Comparison of ENCODE assay signal across 22 cellular contexts in genomic region chr6:101116337-101116736, GRCh38.
"Had no signal": no experiment of that assay in that cellular context is flagged by ENCODE, and none has a peak within 500 bp of the region (broad histone marks: within the 10 kb centered on the region; RNA-seq: fewer than 3 reads in every experiment).

No MANE protein-coding gene starts in this region.

- H3K27me3 Mint-ChIP-seq: central memory CD8-positive, alpha-beta T cell; dendritic cell treated with granulocyte-macrophage colony-stimulating factor and Interleukin-4, amounts not matched to agents 40 ng/mL and 50 ng/mL, for 4 days; stimulated activated naive B cell treated with anti-CD40 and anti-IgM and Interleukin-4, amounts not matched to agents 10 μg/mL and 1 μg/mL and 100 μg/mL, for 72 hours had no signal

- H3K27me3 ChIP-seq: stomach, suprapubic skin, tibial artery had no signal

- H3K36me3 ChIP-seq: left ventricle myocardium inferior, stomach, suprapubic skin, tibial artery had no signal

- H3K9me3 ChIP-seq: left ventricle myocardium inferior, stomach, suprapubic skin, tibial artery had no signal

- H3K27ac Mint-ChIP-seq: activated naive CD4-positive, alpha-beta T cell treated with anti-CD3 and anti-CD28 coated beads, Interleukin-2, amount 50 U/mL, for 72 hours; activated T-cell treated with anti-CD3 and anti-CD28 coated beads, Interleukin-2, amount 50 U/mL, for 72 hours; dendritic cell treated with granulocyte-macrophage colony-stimulating factor and Interleukin-4, amounts not matched to agents 40 ng/mL and 50 ng/mL, for 4 days; natural killer cell; stimulated activated naive B cell treated with anti-CD40 and anti-IgM and Interleukin-4, amounts not matched to agents 10 μg/mL and 1 μg/mL and 100 μg/mL, for 72 hours had no signal

- DNase-seq: activated CD4-positive, alpha-beta T cell treated with anti-CD3 and anti-CD28 coated beads for 4 hours; activated CD4-positive, alpha-beta T cell treated with anti-CD3 and anti-CD28 coated beads, Interleukin-2, amount 50 U/mL, for 4 hours; activated naive CD4-positive, alpha-beta T cell; activated T-cell treated with anti-CD3 and anti-CD28 coated beads for 4 hours; activated T-cell treated with anti-CD3 and anti-CD28 coated beads, Interleukin-2, amount 50 U/mL, for 72 hours; anterior cingulate cortex; islet precursor cell; left ventricle myocardium inferior; mesendoderm; natural killer cell; posterior cingulate gyrus; right cardiac atrium; stimulated activated CD4-positive, alpha-beta T cell treated with anti-CD3 and anti-CD28 coated beads, Interleukin-15, amount 100 ng/mL, for 24 hours; stimulated activated CD4-positive, alpha-beta T cell treated with anti-CD3 and anti-CD28 coated beads, Interleukin-2, amount 100 ng/mL, for 24 hours; stimulated activated naive B cell treated with anti-CD40 and anti-IgM and Interleukin-4, amounts not matched to agents 10 μg/mL and 1 μg/mL and 100 μg/mL, for 72 hours; stomach; tibial artery had no signal

- H3K27ac ChIP-seq: left ventricle myocardium inferior, stomach, suprapubic skin, tibial artery had no signal

- H3K4me3 ChIP-seq: left ventricle myocardium inferior, lung, stomach, suprapubic skin, tibial artery had no signal

- H3K9me3 Mint-ChIP-seq: activated naive CD4-positive, alpha-beta T cell treated with anti-CD3 and anti-CD28 coated beads, Interleukin-2, amount 50 U/mL, for 72 hours; activated T-cell treated with anti-CD3 and anti-CD28 coated beads, Interleukin-2, amount 50 U/mL, for 72 hours; central memory CD8-positive, alpha-beta T cell; dendritic cell treated with granulocyte-macrophage colony-stimulating factor and Interleukin-4, amounts not matched to agents 40 ng/mL and 50 ng/mL, for 4 days; stimulated activated naive B cell treated with anti-CD40 and anti-IgM and Interleukin-4, amounts not matched to agents 10 μg/mL and 1 μg/mL and 100 μg/mL, for 72 hours had no signal

- ATAC-seq: activated naive CD4-positive, alpha-beta T cell treated with anti-CD3 and anti-CD28 coated beads, Interleukin-2, amount 50 U/mL, for 72 hours; activated T-cell treated with anti-CD3 and anti-CD28 coated beads, Interleukin-2, amount 50 U/mL, for 72 hours; natural killer cell; right cardiac atrium; stimulated activated naive B cell treated with anti-CD40 and anti-IgM and Interleukin-4, amounts not matched to agents 10 μg/mL and 1 μg/mL and 100 μg/mL, for 72 hours had no signal

- H3K4me1 ChIP-seq: left ventricle myocardium inferior, stomach, suprapubic skin, tibial artery had no signal

- H3K36me3 Mint-ChIP-seq: activated naive CD4-positive, alpha-beta T cell treated with anti-CD3 and anti-CD28 coated beads, Interleukin-2, amount 50 U/mL, for 72 hours; natural killer cell; stimulated activated naive B cell treated with anti-CD40 and anti-IgM and Interleukin-4, amounts not matched to agents 10 μg/mL and 1 μg/mL and 100 μg/mL, for 72 hours had no signal

- H3K4me3 Mint-ChIP-seq: activated T-cell treated with anti-CD3 and anti-CD28 coated beads, Interleukin-2, amount 50 U/mL, for 72 hours; central memory CD8-positive, alpha-beta T cell; dendritic cell treated with granulocyte-macrophage colony-stimulating factor and Interleukin-4, amounts not matched to agents 40 ng/mL and 50 ng/mL, for 4 days; natural killer cell; stimulated activated naive B cell treated with anti-CD40 and anti-IgM and Interleukin-4, amounts not matched to agents 10 μg/mL and 1 μg/mL and 100 μg/mL, for 72 hours had no signal

- H3K4me1 Mint-ChIP-seq: central memory CD8-positive, alpha-beta T cell; natural killer cell; stimulated activated naive B cell treated with anti-CD40 and anti-IgM and Interleukin-4, amounts not matched to agents 10 μg/mL and 1 μg/mL and 100 μg/mL, for 72 hours had no signal
